ENCODE assay signal across 34 cellular contexts in the genomic region with DNA sequence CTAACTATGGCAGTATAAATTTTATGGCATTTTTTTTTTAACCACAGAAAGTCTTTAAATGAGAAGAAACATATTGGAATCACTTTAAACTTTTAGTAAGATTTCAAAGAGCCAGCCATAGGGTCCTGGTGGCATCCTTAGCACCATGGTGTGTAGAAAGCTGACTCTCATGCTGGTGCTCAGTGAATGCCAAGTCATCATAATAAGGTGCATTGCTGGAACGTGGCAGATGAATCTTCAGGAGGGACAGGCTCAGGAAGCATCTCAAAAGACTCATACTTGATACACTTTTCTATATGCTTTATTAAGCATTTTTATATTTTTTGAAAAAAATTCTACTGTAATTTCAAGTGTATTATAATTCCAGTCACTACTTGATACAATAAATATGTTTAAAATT.
"Had no signal": no experiment of that assay in that cellular context is flagged by ENCODE, and none has a peak within 500 bp of the region (broad histone marks: within the 10 kb centered on the region; RNA-seq: fewer than 3 reads in every experiment).

No MANE protein-coding gene starts in this region.

- H3K27me3 ChIP-seq: MG63 had no signal

- H3K4me3 ChIP-seq: MG63 had no signal

- DNase-seq: Karpas-422, Kasumi-1, MG63, MM.1S, MV-4-11, NCI-H1048, NCI-H1092, NCI-H1092 treated with DMSO at 0.1 percent for 48 hours, NCI-H1105, NCI-H1105 treated with DMSO at 0.1 percent for 48 hours, NCI-H1417, NCI-H1417 treated with DMSO at 0.1 percent for 48 hours, NCI-H1436 treated with DMSO at 0.1 percent for 48 hours, NCI-H146, NCI-H1694, NCI-H1694 treated with DMSO at 0.1 percent for 48 hours, NCI-H187, NCI-H187 treated with DMSO at 0.1 percent for 48 hours, NCI-H1930, NCI-H2029, NCI-H2029 treated with DMSO at 0.1 percent for 48 hours, NCI-H2081, NCI-H2081 treated with DMSO at 0.1 percent for 48 hours, NCI-H2107, NCI-H2171, NCI-H2171 treated with DMSO at 0.1 percent for 48 hours, NCI-H2227 treated with DMSO at 0.1 percent for 48 hours, NCI-H226, NCI-H345, NCI-H446, NCI-H446 treated with DMSO at 0.1 percent for 48 hours, NCI-H510A, NCI-H510A treated with DMSO at 0.1 percent for 48 hours, NCI-H524 had no signal

- H3K36me3 ChIP-seq: MG63 had no signal
